10 cellular contexts compared by ENCODE assay signal in the genomic region with DNA sequence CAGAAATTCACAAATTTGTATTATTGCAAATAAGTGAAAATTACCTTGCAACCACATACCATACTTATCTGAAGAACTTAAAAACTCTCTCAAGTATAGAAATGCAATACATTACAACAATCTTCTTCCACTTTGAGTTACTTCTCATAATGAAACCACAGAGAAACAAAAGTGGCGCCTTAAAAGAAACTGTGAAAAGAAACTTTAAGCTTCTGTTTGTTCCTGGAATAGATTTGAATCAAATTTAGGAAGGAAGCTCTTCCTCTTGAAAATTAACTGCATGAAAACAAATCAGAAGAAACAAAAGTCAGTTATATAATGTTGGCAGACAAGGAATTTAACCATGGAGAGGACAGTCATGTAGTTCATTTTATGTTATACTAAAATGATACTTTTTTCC. TPM values are rescaled to one million over a fixed set of nuclear protein-coding genes. Genes with fewer than 3 reads are reported as not detected.
DNase-seq lines count a peak whose midpoint lies in the region; ATAC-seq, FAIRE-seq and TF ChIP-seq lines count a peak whose summit lies in the region.
"Had no signal": no experiment of that assay in that cellular context is flagged by ENCODE, and none has a peak within 500 bp of the region (broad histone marks: within the 10 kb centered on the region; RNA-seq: fewer than 3 reads in every experiment).

No MANE protein-coding gene starts in this region.

- H3K36me3 ChIP-seq in CD4-positive, alpha-beta memory T cell (ENCODE audit: insufficient read depth, low read length), result no peaks in the 10 kb centered on the region

- POLR2A ChIA-PET in CD4-positive, alpha-beta memory T cell (lab: Charles Lee; ENCODE audit: partially characterized antibody), result interaction anchor here (0.6 to 3.6 kb wide), 8 partner anchors 8 to 67 kb away, joined by 3 to 16 read pairs (median 3); a partner anchor contains a TSS

- H3K4me3 ChIP-seq in CD4-positive, alpha-beta memory T cell (ENCODE audit: low read length in 2 of 2), result no peak overlapping the region

- peak overlapping the region; percentile 47 to 87 (median 74) for H3K4me3 Mint-ChIP-seq in CD4-positive, alpha-beta memory T cell
- H3K4me3 Mint-ChIP-seq in activated naive CD8-positive, alpha-beta T cell treated with anti-CD3 and anti-CD28 coated beads, Interleukin-2, amount 50 U/mL, for 24 hours, result peak overlapping the region; percentile 44
- no peak overlapping the region for H3K4me3 Mint-ChIP-seq in chondrocyte (ENCODE audit: unreplicated experiment)

- H3K4me1 ChIP-seq in CD4-positive, alpha-beta memory T cell (ENCODE audit: insufficient read depth, low read length), result peaks cover 73% of the 10 kb centered on the region

- H3K9me3 ChIP-seq in CD4-positive, alpha-beta memory T cell (ENCODE audit: control insufficient read depth in 1 of 2, low read length in 2 of 2), result no peaks in the 10 kb centered on the region

- peak overlapping the region; percentile 73 to 95 (median 89) for H3K27ac Mint-ChIP-seq in CD4-positive, alpha-beta memory T cell
- peak overlapping the region; percentile 89 for H3K27ac Mint-ChIP-seq in activated naive CD8-positive, alpha-beta T cell treated with anti-CD3 and anti-CD28 coated beads, Interleukin-2, amount 50 U/mL, for 24 hours
- H3K27ac Mint-ChIP-seq in chondrocyte (ENCODE audit: unreplicated experiment), result no peak overlapping the region

- peaks cover 0 to 3% (median 0%) of the 10 kb centered on the region in 8 donors for H3K9me3 Mint-ChIP-seq in CD4-positive, alpha-beta memory T cell
- H3K9me3 Mint-ChIP-seq in activated naive CD8-positive, alpha-beta T cell treated with anti-CD3 and anti-CD28 coated beads, Interleukin-2, amount 50 U/mL, for 24 hours, result no peaks in the 10 kb centered on the region
- no peaks in the 10 kb centered on the region for H3K9me3 Mint-ChIP-seq in chondrocyte (ENCODE audit: low read depth)

- peaks cover 58 to 86% (median 77%) of the 10 kb centered on the region in 4 donors for H3K4me1 Mint-ChIP-seq in CD4-positive, alpha-beta memory T cell
- H3K4me1 Mint-ChIP-seq in activated naive CD8-positive, alpha-beta T cell treated with anti-CD3 and anti-CD28 coated beads, Interleukin-2, amount 50 U/mL, for 24 hours, result peaks cover 91% of the 10 kb centered on the region
- no peaks in the 10 kb centered on the region for H3K4me1 Mint-ChIP-seq in chondrocyte (ENCODE audit: low read depth)

- no peak for DNase-seq in CD4-positive, alpha-beta memory T cell
- no peak for DNase-seq in activated naive CD8-positive, alpha-beta T cell treated with anti-CD3 and anti-CD28 coated beads, Interleukin-2, amount 50 U/mL, for 24 hours
- no peak for DNase-seq in GM20000 (ENCODE audit: low spot score)
- no peak for DNase-seq in NCI-H1092 treated with DMSO at 0.1 percent for 48 hours (lab: John Stamatoyannopoulos, UW)
- DNase-seq in chondrocyte (ENCODE audit: low spot score), result no peak
- DNase-seq in RCC 7860 (ENCODE audit: low spot score), result no peak
- DNase-seq: NCI-H2081 treated with DMSO at 0.1 percent for 48 hours had no signal

- H3K27me3 Mint-ChIP-seq in CD4-positive, alpha-beta memory T cell, result no peaks in the 10 kb centered on the region
- H3K27me3 Mint-ChIP-seq in activated naive CD8-positive, alpha-beta T cell treated with anti-CD3 and anti-CD28 coated beads, Interleukin-2, amount 50 U/mL, for 24 hours, result no peaks in the 10 kb centered on the region
- H3K27me3 Mint-ChIP-seq in chondrocyte (ENCODE audit: low read depth), result no peaks in the 10 kb centered on the region

- no peak for TF ChIP-seq CTCF in GM20000 (IDR thresholded peaks at IDR 0.05; ENCODE audit: extremely low read depth, missing control alignments)
- TF ChIP-seq CTCF in chondrocyte (IDR thresholded peaks at IDR 0.05), result no peak

- no peak for FAIRE-seq in RCC 7860 (lab: Jason Lieb, UNC)
- FAIRE-seq: G401.6 had no signal

- CTCF ChIA-PET in CD4-positive, alpha-beta memory T cell (lab: Charles Lee; ENCODE audit: partially characterized antibody), result interaction anchor here (1.1 to 2.4 kb wide), 2 partner anchors 15 to 32 kb away, joined by 3 to 9 read pairs; no protein-coding TSS in a partner anchor

- intact Hi-C loops in CD4-positive, alpha-beta memory T cell (cut with micrococcal nuclease), result loop anchor here (5.0 kb wide), 1 partner anchor 58 kb away; a partner anchor contains a TSS

- H3K36me3 Mint-ChIP-seq in CD4-positive, alpha-beta memory T cell, result no peaks in the 10 kb centered on the region
- H3K36me3 Mint-ChIP-seq in activated naive CD8-positive, alpha-beta T cell treated with anti-CD3 and anti-CD28 coated beads, Interleukin-2, amount 50 U/mL, for 24 hours (ENCODE audit: low read depth), result peaks cover 3% of the 10 kb centered on the region
- no peaks in the 10 kb centered on the region for H3K36me3 Mint-ChIP-seq in chondrocyte (ENCODE audit: low read depth)

- no peaks in the 10 kb centered on the region for H3K27me3 ChIP-seq in CD4-positive, alpha-beta memory T cell (ENCODE audit: insufficient read depth, low read length)

- H3K27ac ChIP-seq in CD4-positive, alpha-beta memory T cell (ENCODE audit: low read depth, low read length), result peak overlapping the region; percentile 44

- ATAC-seq in GM19395 (IDR thresholded peaks at IDR 0.05; ENCODE audit: unreplicated experiment), result peak; percentile 80
- peak; percentile 83 for ATAC-seq in HG03196 (IDR thresholded peaks at IDR 0.05; ENCODE audit: unreplicated experiment)
- peak; percentile 47 for ATAC-seq in activated naive CD8-positive, alpha-beta T cell treated with anti-CD3 and anti-CD28 coated beads, Interleukin-2, amount 50 U/mL, for 24 hours

RNA-seq across cellular contexts. Expression of a gene that starts 57.5 kb away (rescaled TPM):
- total RNA-seq in CD4-positive, alpha-beta memory T cell, result 10 to 100 TPM; 63.4 to 65.6 TPM
- polyA plus RNA-seq in CD4-positive, alpha-beta memory T cell, result 100 to 1,000 TPM in 1 of 2 donors, 10 to 100 TPM in 1; 89.4 to 107 TPM
- total RNA-seq in chondrocyte, result not detected in 3 replicates

Comparison
In these comparisons a context has a peak if more than half of its experiments do, and no peak if none do; other contexts are left out.
1. RNA of a gene that starts 57.5 kb away (total RNA-seq): 63.4 to 65.6 TPM in CD4-positive, alpha-beta memory T cell; not detected in chondrocyte; every median in the first group is over 10 times any median in the second.
2. Peak in every context shown above with its lines, with median percentiles within 50 percentile points of each other: ATAC-seq.